13 cellular contexts compared by ENCODE assay signal in genomic region chr1:10900691-10901090, GRCh38.
DNase-seq lines count a peak whose midpoint lies in the region; ATAC-seq and TF ChIP-seq lines count a peak whose summit lies in the region.
"Had no signal": no experiment of that assay in that cellular context is flagged by ENCODE, and none has a peak within 500 bp of the region (broad histone marks: within the 10 kb centered on the region; RNA-seq: fewer than 3 reads in every experiment).

No MANE protein-coding gene starts in this region.

- H3K79me2 ChIP-seq in H9 (ENCODE audit: insufficient read depth, low read length) = no peaks in the 10 kb centered on the region
- H3K79me2 ChIP-seq in PC-3 (ENCODE audit: low read length) = no peaks in the 10 kb centered on the region

- H3K23ac ChIP-seq in H9 (ENCODE audit: insufficient read length, low read depth, low read length) = no peak overlapping the region

- no peak overlapping the region for H3K56ac ChIP-seq in H9 (ENCODE audit: insufficient read length, low read depth, low read length)

- H4K5ac ChIP-seq in H9 (ENCODE audit: insufficient read length, low read depth, low read length) = no peak overlapping the region

- peaks cover 25 to 41% of the 10 kb centered on the region in 2 experiments for H3K4me1 Mint-ChIP-seq in H9
- peaks cover 22% of the 10 kb centered on the region for H3K4me1 Mint-ChIP-seq in CD8-positive, alpha-beta T cell (ENCODE audit: low read depth)

- no peak overlapping the region for H2BK20ac ChIP-seq in H9 (ENCODE audit: low read depth, low read length, poor library complexity, severe bottlenecking)

- H3K27ac ChIP-seq in H9 (ENCODE audit: insufficient read length, low read depth, low read length) (no peak overlapping the region), PC-3 (ENCODE audit: low read length) (peak overlapping the region; percentile 90)
- H3K27ac ChIP-seq in CD8-positive, alpha-beta T cell (ENCODE audit: low read depth, low read length) = no peak overlapping the region

- POLR2A ChIA-PET in PC-3 (lab: Charles Lee; ENCODE audit: unreplicated experiment) = interaction anchor here (0.6 kb wide), 1 partner anchor 679 kb away, joined by 10 read pairs; no protein-coding TSS in a partner anchor
- POLR2A ChIA-PET in CD8-positive, alpha-beta T cell (lab: Charles Lee) = no interaction called here

- no peak overlapping the region for H3K4ac ChIP-seq in H9 (ENCODE audit: low read depth, low read length)

- no peak overlapping the region for H2BK15ac ChIP-seq in H9 (ENCODE audit: low read depth, low read length)

- ATAC-seq in PC-3 (peak; percentile 16; the same call in 1 of the 2 replicates), HG03095 (IDR thresholded peaks at IDR 0.05; ENCODE audit: unreplicated experiment) (no peak)
- ATAC-seq in CD8-positive, alpha-beta T cell = no peak
- ATAC-seq: naive thymus-derived CD4-positive, alpha-beta T cell had no signal

- peaks cover 4% of the 10 kb centered on the region for H3K27me3 Mint-ChIP-seq in H9 (ENCODE audit: low read depth)
- no peaks in the 10 kb centered on the region for H3K27me3 Mint-ChIP-seq in CD8-positive, alpha-beta T cell (ENCODE audit: low read depth)
- H3K27me3 Mint-ChIP-seq: stimulated activated naive CD8-positive, alpha-beta T cell treated with anti-CD3 and anti-CD28 coated beads, Interleukin-15, Interleukin-2, amounts not matched to agents 100 ng/mL and 50 ng/mL, for 24 hours had no signal

- no peak overlapping the region for H2AK5ac ChIP-seq in H9 (ENCODE audit: insufficient read length, low read length)

- no peaks in the 10 kb centered on the region for H3K23me2 ChIP-seq in H9 (ENCODE audit: insufficient read length, low read depth, low read length, poor library complexity, severe bottlenecking)

- intact Hi-C loops in PC-3 (cut with micrococcal nuclease) = no loop called here
- intact Hi-C loops in CD8-positive, alpha-beta T cell (cut with DNase I, micrococcal nuclease) = no loop called here

- H3K36me3 Mint-ChIP-seq in H9 (ENCODE audit: insufficient read depth in 1 of 3, low read depth in 3 of 3) = no peaks in the 10 kb centered on the region
- no peaks in the 10 kb centered on the region for H3K36me3 Mint-ChIP-seq in CD8-positive, alpha-beta T cell
- H3K36me3 Mint-ChIP-seq: naive thymus-derived CD4-positive, alpha-beta T cell had no signal

- H3K4me2 ChIP-seq in H9 (ENCODE audit: insufficient read depth, insufficient read length, low read length) (no peak overlapping the region), PC-3 (ENCODE audit: low read length) (peak overlapping the region; percentile 78)

- H4K20me1 ChIP-seq in H9 (ENCODE audit: control insufficient read depth, insufficient read depth, insufficient read length) = no peaks in the 10 kb centered on the region
- H4K20me1 ChIP-seq in PC-3 (ENCODE audit: low read length) = no peaks in the 10 kb centered on the region

- H3K27me3 ChIP-seq in H9 (ENCODE audit: insufficient read depth, low read length) = no peaks in the 10 kb centered on the region
- no peaks in the 10 kb centered on the region for H3K27me3 ChIP-seq in PC-3 (ENCODE audit: low read length)
- no peaks in the 10 kb centered on the region for H3K27me3 ChIP-seq in CD8-positive, alpha-beta T cell (ENCODE audit: insufficient read depth, low read length)

- no peak overlapping the region for H2BK120ac ChIP-seq in H9 (ENCODE audit: low read depth, low read length, poor library complexity, severe bottlenecking)

- H4K91ac ChIP-seq in H9 (ENCODE audit: insufficient read length, low read depth, low read length) = no peak overlapping the region

- H3K9me3 Mint-ChIP-seq in H9 = no peaks in the 10 kb centered on the region
- H3K9me3 Mint-ChIP-seq in CD8-positive, alpha-beta T cell = no peaks in the 10 kb centered on the region
- H3K9me3 Mint-ChIP-seq: naive thymus-derived CD4-positive, alpha-beta T cell; stimulated activated naive CD8-positive, alpha-beta T cell treated with anti-CD3 and anti-CD28 coated beads, Interleukin-15, Interleukin-2, amounts not matched to agents 100 ng/mL and 50 ng/mL, for 24 hours had no signal

- CTCF ChIA-PET in PC-3 (lab: Charles Lee) = interaction anchor here (0.5 kb wide), 1 partner anchor 741 kb away, joined by 3 read pairs; no protein-coding TSS in a partner anchor
- CTCF ChIA-PET in CD8-positive, alpha-beta T cell (lab: Charles Lee) = interaction anchor here (0.7 to 1.2 kb wide), 5 partner anchors 9 to 1937 kb away, joined by 3 to 5 read pairs (median 3); no protein-coding TSS in a partner anchor

- no peaks in the 10 kb centered on the region for H3K36me3 ChIP-seq in PC-3 (ENCODE audit: low read depth, low read length)
- H3K36me3 ChIP-seq in CD8-positive, alpha-beta T cell (ENCODE audit: insufficient read depth, low read length) = no peaks in the 10 kb centered on the region

- H2AFZ ChIP-seq in H9 (ENCODE audit: low read length) = no peak overlapping the region
- peak overlapping the region; percentile 16 for H2AFZ ChIP-seq in PC-3 (ENCODE audit: low read length)

- WGBS in H9 (ENCODE audit: extremely low coverage, insufficient read length, low lambda C conversion rate) = no CpG with 5 or more reads among the region's 6 CpGs

- no peak overlapping the region for H3K9ac ChIP-seq in H9 (ENCODE audit: extremely low read depth, insufficient read length, low read length)
- peak overlapping the region; percentile 57 for H3K9ac ChIP-seq in PC-3 (ENCODE audit: low read length)

- peak overlapping the region in 1 of 3 experiments; percentile 88; a peak in 1 of 7 replicates for H3K27ac Mint-ChIP-seq in H9
- H3K27ac Mint-ChIP-seq in CD8-positive, alpha-beta T cell = no peak overlapping the region
- H3K27ac Mint-ChIP-seq: stimulated activated naive CD8-positive, alpha-beta T cell treated with anti-CD3 and anti-CD28 coated beads, Interleukin-15, Interleukin-2, amounts not matched to agents 100 ng/mL and 50 ng/mL, for 24 hours had no signal

- peak overlapping the region; percentile 50 for H3K4me3 ChIP-seq in PC-3 (ENCODE audit: low read length)
- H3K4me3 ChIP-seq in fibroblast of the aortic adventitia (ENCODE audit: low read depth, low read length) = no peak overlapping the region
- H3K4me3 ChIP-seq in CD8-positive, alpha-beta T cell (ENCODE audit: low read depth, low read length) = no peak overlapping the region

- H2BK12ac ChIP-seq in H9 (ENCODE audit: insufficient read length, low read depth, low read length) = no peak overlapping the region

- no peak overlapping the region for H2BK5ac ChIP-seq in H9 (ENCODE audit: insufficient read length, low read length)

- H3K4me3 Mint-ChIP-seq in H9 = peak overlapping the region; percentile 9 to 27; a peak in 2 of 5 replicates
- no peak overlapping the region for H3K4me3 Mint-ChIP-seq in CD8-positive, alpha-beta T cell
- H3K4me3 Mint-ChIP-seq: naive thymus-derived CD4-positive, alpha-beta T cell; stimulated activated naive CD8-positive, alpha-beta T cell treated with anti-CD3 and anti-CD28 coated beads, Interleukin-15, Interleukin-2, amounts not matched to agents 100 ng/mL and 50 ng/mL, for 24 hours had no signal

- no peaks in the 10 kb centered on the region for H3K79me1 ChIP-seq in H9 (ENCODE audit: insufficient read depth, low read depth, low read length, poor library complexity, severe bottlenecking)

- no peaks in the 10 kb centered on the region for H3K9me3 ChIP-seq in H9 (ENCODE audit: control insufficient read depth, low read depth, low read length)
- no peaks in the 10 kb centered on the region for H3K9me3 ChIP-seq in PC-3 (ENCODE audit: low read length)
- no peaks in the 10 kb centered on the region for H3K9me3 ChIP-seq in CD8-positive, alpha-beta T cell (ENCODE audit: low read length)

- H3K4me1 ChIP-seq in H9 (ENCODE audit: insufficient read depth, low read length) (peaks cover 6% of the 10 kb centered on the region; the same call in 1 of the 2 replicates), PC-3 (ENCODE audit: insufficient read depth, low read length) (peaks cover 44% of the 10 kb centered on the region)
- peaks cover 26% of the 10 kb centered on the region for H3K4me1 ChIP-seq in CD8-positive, alpha-beta T cell (ENCODE audit: insufficient read depth, low read length)

- H4K8ac ChIP-seq in H9 (replicated peaks; ENCODE audit: insufficient read length, low read depth, low read length) = no peak overlapping the region

- no peak for TF ChIP-seq CTCF in H9 (conservative IDR thresholded peaks at IDR 0.05)
- no peak for TF ChIP-seq CTCF in PC-3 (conservative IDR thresholded peaks at IDR 0.05; ENCODE audit: low read depth, low read length)
- no peak for TF ChIP-seq CTCF in fibroblast of the aortic adventitia (IDR thresholded peaks at IDR 0.05; ENCODE audit: insufficient read depth, low read length)
- no peak for TF ChIP-seq CTCF in CD8-positive, alpha-beta T cell (IDR thresholded peaks at IDR 0.05)

- DNase-seq in H9 (no peak), PC-3 (peak; percentile 57), fibroblast of the aortic adventitia (ENCODE audit: low read depth) (peak; percentile 12), renal cortical epithelial cell (ENCODE audit: low read depth) (peak; percentile 76), NCI-H187 (lab: John Stamatoyannopoulos, UW) (no peak)
- DNase-seq in CD8-positive, alpha-beta T cell = no peak
- DNase-seq: activated naive CD4-positive, alpha-beta T cell; hippocampal formation; naive thymus-derived CD4-positive, alpha-beta T cell; NCI-H2227 treated with DMSO at 0.1 percent for 48 hours; SW 1271 had no signal

- no peak overlapping the region for H3T11ph ChIP-seq in H9 (ENCODE audit: low read length)

- H3K18ac ChIP-seq in H9 (ENCODE audit: insufficient read length, low read depth, low read length) = no peak overlapping the region

- no peaks in the 10 kb centered on the region for H3F3A ChIP-seq in PC-3 (ENCODE audit: low read length, unreplicated experiment)

- no TSS peak for BruUV-seq in PC-3 (replicated peaks; lab: Mats Ljungman, UMichigan)

- H3K9me2 ChIP-seq in PC-3 (replicated peaks; ENCODE audit: low read length) = no peaks in the 10 kb centered on the region

- H3K14ac ChIP-seq in H9 (ENCODE audit: insufficient read depth, low read length) = no peak overlapping the region

Comparison
In these comparisons a context has a peak if more than half of its experiments do, and no peak if none do; other contexts are left out.
1. DNase-seq: peak in PC-3 (single experiment), fibroblast of the aortic adventitia (single experiment) and renal cortical epithelial cell (single experiment); none in H9 (single experiment), CD8-positive, alpha-beta T cell (0 of 7) and NCI-H187 (0 of 2).